ENCODE assay signal across 12 cellular contexts in genomic region chr12:68963456-68963859, GRCh38. TPM values are rescaled to one million over a fixed set of nuclear protein-coding genes. Genes with fewer than 3 reads are reported as not detected.
DNase-seq lines count a peak whose midpoint lies in the region; ATAC-seq and TF ChIP-seq lines count a peak whose summit lies in the region.
"Had no signal": no experiment of that assay in that cellular context is flagged by ENCODE, and none has a peak within 500 bp of the region (broad histone marks: within the 10 kb centered on the region; RNA-seq: fewer than 3 reads in every experiment).

No MANE protein-coding gene starts in this region.

- no peak for TF ChIP-seq CTCF in natural killer cell (IDR thresholded peaks at IDR 0.05)
- no peak for TF ChIP-seq CTCF in right lobe of liver (IDR thresholded peaks at IDR 0.05)
- no peak for TF ChIP-seq CTCF in upper lobe of right lung (IDR thresholded peaks at IDR 0.05)

- TF ChIP-seq POLR2A in right lobe of liver (IDR thresholded peaks at IDR 0.05), result no peak

- H3K9me3 Mint-ChIP-seq in natural killer cell treated with Interleukin-12 subunit alpha and Interleukin-12 subunit beta and Interleukin-15 and Interleukin-18, amount 100 ng/mL, for 72 hours, result peaks cover 3% of the 10 kb centered on the region
- no peaks in the 10 kb centered on the region for H3K9me3 Mint-ChIP-seq in natural killer cell

- H3K4me3 ChIP-seq in right lobe of liver (no peak overlapping the region), upper lobe of right lung (no peak overlapping the region)
- H3K4me3 ChIP-seq: SJCRH30 had no signal

- H3K4me1 Mint-ChIP-seq in natural killer cell treated with Interleukin-12 subunit alpha and Interleukin-12 subunit beta and Interleukin-15 and Interleukin-18, amount 100 ng/mL, for 72 hours (ENCODE audit: low read depth in 2 of 2), result peaks cover 20 to 31% of the 10 kb centered on the region in 2 donors
- peaks cover 4 to 9% of the 10 kb centered on the region in 2 donors for H3K4me1 Mint-ChIP-seq in natural killer cell

- DNase-seq in natural killer cell treated with Interleukin-12 subunit alpha and Interleukin-12 subunit beta and Interleukin-15 and Interleukin-18, amount 100 ng/mL, for 72 hours (ENCODE audit: low spot score), result no peak
- DNase-seq in natural killer cell (no peak), SKM-1 (lab: John Stamatoyannopoulos, UW; ENCODE audit: unreplicated experiment) (peak; percentile 72), right lobe of liver (no peak), upper lobe of right lung (no peak)
- DNase-seq: NCI-H1105 treated with DMSO at 0.1 percent for 48 hours, NCI-H524, SJCRH30 had no signal

- H3K36me3 ChIP-seq in right lobe of liver (no peaks in the 10 kb centered on the region), upper lobe of right lung (no peaks in the 10 kb centered on the region)
- H3K36me3 ChIP-seq: SJCRH30 had no signal

- WGBS in right lobe of liver (ENCODE audit: insufficient coverage, low coverage, low lambda C conversion rate, missing lambda C conversion rate), result 13% methylated on average over 1 of the region's 1 CpG

- peak overlapping the region; percentile 6 for H3K4me3 Mint-ChIP-seq in natural killer cell treated with Interleukin-12 subunit alpha and Interleukin-12 subunit beta and Interleukin-15 and Interleukin-18, amount 100 ng/mL, for 72 hours
- no peak overlapping the region for H3K4me3 Mint-ChIP-seq in natural killer cell

- H3K27ac ChIP-seq in right lobe of liver (no peak overlapping the region), upper lobe of right lung (peak overlapping the region; percentile 11)
- H3K27ac ChIP-seq: SJCRH30 had no signal

- peak overlapping the region; percentile 4 to 83 for H3K27ac Mint-ChIP-seq in natural killer cell treated with Interleukin-12 subunit alpha and Interleukin-12 subunit beta and Interleukin-15 and Interleukin-18, amount 100 ng/mL, for 72 hours
- no peak overlapping the region for H3K27ac Mint-ChIP-seq in natural killer cell
- H3K27ac Mint-ChIP-seq: progenitor cell of endocrine pancreas had no signal

- ATAC-seq in natural killer cell treated with Interleukin-12 subunit alpha and Interleukin-12 subunit beta and Interleukin-15 and Interleukin-18, amount 100 ng/mL, for 72 hours, result peak; percentile 45 to 69
- ATAC-seq in natural killer cell (no peak), right lobe of liver (peak; percentile 30 to 78 (median 54)), upper lobe of right lung (peak; percentile 65), GM21367 (IDR thresholded peaks at IDR 0.05; ENCODE audit: unreplicated experiment) (no peak), HG03469 (IDR thresholded peaks at IDR 0.05; ENCODE audit: unreplicated experiment) (no peak), HG03342 (IDR thresholded peaks at IDR 0.05; ENCODE audit: unreplicated experiment) (no peak)

- H3K4me1 ChIP-seq in right lobe of liver (no peaks in the 10 kb centered on the region), upper lobe of right lung (peaks cover 4% of the 10 kb centered on the region)
- H3K4me1 ChIP-seq: SJCRH30 had no signal

- peaks cover 0 to 11% of the 10 kb centered on the region in 2 donors for H3K27me3 Mint-ChIP-seq in natural killer cell treated with Interleukin-12 subunit alpha and Interleukin-12 subunit beta and Interleukin-15 and Interleukin-18, amount 100 ng/mL, for 72 hours
- H3K27me3 Mint-ChIP-seq in natural killer cell (ENCODE audit: low read depth in 2 of 2), result peaks cover 6 to 13% of the 10 kb centered on the region in 2 donors
- H3K27me3 Mint-ChIP-seq: progenitor cell of endocrine pancreas had no signal

- no peaks in the 10 kb centered on the region for H3K9me3 ChIP-seq in right lobe of liver
- no peaks in the 10 kb centered on the region for H3K9me3 ChIP-seq in upper lobe of right lung
- H3K9me3 ChIP-seq: SJCRH30 had no signal

- H3K27me3 ChIP-seq in right lobe of liver (no peaks in the 10 kb centered on the region), upper lobe of right lung (no peaks in the 10 kb centered on the region)
- H3K27me3 ChIP-seq: SJCRH30 had no signal

- no peaks in the 10 kb centered on the region for H3K36me3 Mint-ChIP-seq in natural killer cell treated with Interleukin-12 subunit alpha and Interleukin-12 subunit beta and Interleukin-15 and Interleukin-18, amount 100 ng/mL, for 72 hours
- no peaks in the 10 kb centered on the region for H3K36me3 Mint-ChIP-seq in natural killer cell

- intact Hi-C loops in natural killer cell (cut with micrococcal nuclease) (no loop called here), right lobe of liver (cut with DNase I) (no loop called here), upper lobe of right lung (cut with DNase I) (no loop called here)

RNA-seq across cellular contexts. Expression of gene CPM, which starts 30.5 kb away (rescaled TPM):
- total RNA-seq in natural killer cell treated with Interleukin-12 subunit alpha and Interleukin-12 subunit beta and Interleukin-15 and Interleukin-18, amount 100 ng/mL, for 72 hours, result 1 to 10 TPM; 3.7 to 5.3 TPM
- total RNA-seq in natural killer cell (1 to 10 TPM in 1 of 3 donors, under 1 TPM in 2; 0.25 to 1.6 (median 0.68) TPM), right lobe of liver (10 to 100 TPM; 34.6 to 91.6 (median 50.0) TPM), upper lobe of right lung (165 TPM)

Comparison
In these comparisons a context has a peak if more than half of its experiments do, and no peak if none do; other contexts are left out.
1. ATAC-seq: peak in natural killer cell treated with Interleukin-12 subunit alpha and Interleukin-12 subunit beta and Interleukin-15 and Interleukin-18, amount 100 ng/mL, for 72 hours (2 of 2), right lobe of liver (4 of 4) and upper lobe of right lung (single experiment); none in natural killer cell (0 of 3), GM21367 (single experiment), HG03469 (single experiment) and HG03342 (single experiment).
2. H3K27ac Mint-ChIP-seq: peak in natural killer cell treated with Interleukin-12 subunit alpha and Interleukin-12 subunit beta and Interleukin-15 and Interleukin-18, amount 100 ng/mL, for 72 hours (2 of 2); none in natural killer cell (0 of 2).
3. RNA of gene CPM, which starts 30.5 kb away (total RNA-seq): 165 TPM in upper lobe of right lung (single experiment) and 34.6 to 91.6 TPM in right lobe of liver; 3.7 to 5.3 TPM in natural killer cell treated with Interleukin-12 subunit alpha and Interleukin-12 subunit beta and Interleukin-15 and Interleukin-18, amount 100 ng/mL, for 72 hours and 0.25 to 1.6 TPM in natural killer cell; every median in the first group is over 4 times any median in the second.